ENCODE assay signal across 9 cellular contexts in genomic region chr18:75638223-75638596, GRCh38.
A peak's percentile ranks its signal among the peaks of the same experiment; 100 is the strongest.
DNase-seq lines count a peak whose midpoint lies in the region; ATAC-seq and TF ChIP-seq lines count a peak whose summit lies in the region.
"Had no signal": no experiment of that assay in that cellular context is flagged by ENCODE, and none has a peak within 500 bp of the region (broad histone marks: within the 10 kb centered on the region; RNA-seq: fewer than 3 reads in every experiment).

No MANE protein-coding gene starts in this region.

- H3K4me3 Mint-ChIP-seq in brain, result peak overlapping the region in 4 of 5 experiments; percentile 51 to 72 (median 62)
- H3K4me3 Mint-ChIP-seq in activated T-helper 17 cell treated with anti-CD3 and anti-CD28 coated beads, Interleukin-2, amount 50 U/mL, for 72 hours, result no peak overlapping the region

- H3K79me2 ChIP-seq in hepatocyte, result no peaks in the 10 kb centered on the region

- WGBS in hepatocyte (ENCODE audit: low lambda C conversion rate, missing lambda C conversion rate), result 39% methylated on average over 9 of the region's 9 CpGs

- peak overlapping the region; percentile 31 for H2AFZ ChIP-seq in hepatocyte

- H3K4me2 ChIP-seq in hepatocyte, result peak overlapping the region; percentile 73

- peaks cover 6% of the 10 kb centered on the region for H3K27me3 Mint-ChIP-seq in brain
- H3K27me3 Mint-ChIP-seq in activated T-helper 17 cell treated with anti-CD3 and anti-CD28 coated beads, Interleukin-2, amount 50 U/mL, for 72 hours, result no peaks in the 10 kb centered on the region

- no peaks in the 10 kb centered on the region for H3K9me3 ChIP-seq in hepatocyte (ENCODE audit: low read depth)

- no peak overlapping the region for H3K9ac ChIP-seq in rectal smooth muscle tissue (ENCODE audit: low read length)

- H3K36me3 Mint-ChIP-seq in brain, result no peaks in the 10 kb centered on the region
- no peaks in the 10 kb centered on the region for H3K36me3 Mint-ChIP-seq in activated T-helper 17 cell treated with anti-CD3 and anti-CD28 coated beads, Interleukin-2, amount 50 U/mL, for 72 hours (ENCODE audit: low read depth)

- H3K4me1 Mint-ChIP-seq in brain, result peaks cover 68% of the 10 kb centered on the region
- no peaks in the 10 kb centered on the region for H3K4me1 Mint-ChIP-seq in activated T-helper 17 cell treated with anti-CD3 and anti-CD28 coated beads, Interleukin-2, amount 50 U/mL, for 72 hours

- DNase-seq in Daoy (ENCODE audit: low read depth) (peak; percentile 55), hepatocyte (ENCODE audit: low spot score) (no peak), glomerular visceral epithelial cell (ENCODE audit: extremely low spot score) (no peak), cerebellar nuclear complex (lab: John Stamatoyannopoulos, UW) (no peak)
- DNase-seq: COR-L47 had no signal

- H3K9me3 Mint-ChIP-seq in brain, result peaks cover 0 to 5% (median 2%) of the 10 kb centered on the region in 5 experiments
- H3K9me3 Mint-ChIP-seq in activated T-helper 17 cell treated with anti-CD3 and anti-CD28 coated beads, Interleukin-2, amount 50 U/mL, for 72 hours, result no peaks in the 10 kb centered on the region

- H3K4me3 ChIP-seq in hepatocyte, result no peak overlapping the region
- peak overlapping the region; percentile 57 for H3K4me3 ChIP-seq in rectal smooth muscle tissue (ENCODE audit: low read length)

- peaks cover 11% of the 10 kb centered on the region for H3K4me1 ChIP-seq in hepatocyte (ENCODE audit: insufficient read depth)
- peaks cover 18% of the 10 kb centered on the region for H3K4me1 ChIP-seq in rectal smooth muscle tissue (ENCODE audit: control insufficient read depth, insufficient read depth, low read length)

- H3K36me3 ChIP-seq in hepatocyte (replicated peaks; ENCODE audit: insufficient read depth, low read depth) (no peaks in the 10 kb centered on the region), rectal smooth muscle tissue (ENCODE audit: control insufficient read depth, insufficient read depth, low read length) (no peaks in the 10 kb centered on the region)

- H3K27me3 ChIP-seq in hepatocyte (no peaks in the 10 kb centered on the region), rectal smooth muscle tissue (ENCODE audit: control insufficient read depth, insufficient read depth, low read length) (no peaks in the 10 kb centered on the region)

- peak overlapping the region; percentile 77 for H3K27ac ChIP-seq in hepatocyte
- H3K27ac ChIP-seq in rectal smooth muscle tissue (ENCODE audit: low read depth, low read length), result peak overlapping the region; percentile 53

- TF ChIP-seq CTCF in brain (conservative IDR thresholded peaks at IDR 0.05), result no peak
- TF ChIP-seq CTCF in hepatocyte (IDR thresholded peaks at IDR 0.05; ENCODE audit: poor library complexity), result no peak

- no peak for ATAC-seq in GM21367 (IDR thresholded peaks at IDR 0.05; ENCODE audit: unreplicated experiment)
- no peak for ATAC-seq in activated T-helper 17 cell treated with anti-CD3 and anti-CD28 coated beads, Interleukin-2, amount 50 U/mL, for 72 hours (replicated peaks)

- H4K20me1 ChIP-seq in hepatocyte (ENCODE audit: insufficient read depth, poor library complexity, severe bottlenecking), result no peaks in the 10 kb centered on the region

- H3K9me2 ChIP-seq in hepatocyte (replicated peaks; ENCODE audit: insufficient read depth), result no peaks in the 10 kb centered on the region

- peak overlapping the region; percentile 92 to 99 (median 96) for H3K27ac Mint-ChIP-seq in brain
- no peak overlapping the region for H3K27ac Mint-ChIP-seq in activated T-helper 17 cell treated with anti-CD3 and anti-CD28 coated beads, Interleukin-2, amount 50 U/mL, for 72 hours
